ENCODE assay signal across 2 cellular contexts in genomic region chr3:30604566-30604965, GRCh38.
TF ChIP-seq lines count a peak whose summit lies in the region.

No MANE protein-coding gene starts in this region.

TF ChIP-seq in A549, 52 proteins besides CTCF, POLR2A, EP300 and RAD21:
- TF ChIP-seq HOXB13 (CRISPR knock-in tag; IDR thresholded peaks at IDR 0.05; ENCODE audit: low read depth) = no peak
- no peak for TF ChIP-seq CEBPB (IDR thresholded peaks at IDR 0.05)
- TF ChIP-seq EHF (CRISPR knock-in tag; IDR thresholded peaks at IDR 0.05) = no peak
- no peak for TF ChIP-seq CHD4 (IDR thresholded peaks at IDR 0.05; ENCODE audit: borderline replicate concordance)
- no peak for TF ChIP-seq REST (IDR thresholded peaks at IDR 0.05)
- TF ChIP-seq CBX2 (IDR thresholded peaks at IDR 0.05; ENCODE audit: borderline replicate concordance, low read depth) = no peak
- TF ChIP-seq, protein P1, sequence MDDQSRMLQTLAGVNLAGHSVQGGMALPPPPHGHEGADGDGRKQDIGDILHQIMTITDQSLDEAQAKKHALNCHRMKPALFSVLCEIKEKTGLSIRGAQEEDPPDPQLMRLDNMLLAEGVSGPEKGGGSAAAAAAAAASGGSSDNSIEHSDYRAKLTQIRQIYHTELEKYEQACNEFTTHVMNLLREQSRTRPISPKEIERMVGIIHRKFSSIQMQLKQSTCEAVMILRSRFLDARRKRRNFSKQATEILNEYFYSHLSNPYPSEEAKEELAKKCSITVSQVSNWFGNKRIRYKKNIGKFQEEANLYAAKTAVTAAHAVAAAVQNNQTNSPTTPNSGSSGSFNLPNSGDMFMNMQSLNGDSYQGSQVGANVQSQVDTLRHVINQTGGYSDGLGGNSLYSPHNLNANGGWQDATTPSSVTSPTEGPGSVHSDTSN (IDR thresholded peaks at IDR 0.05) = no peak
- no peak for TF ChIP-seq KDM1A (IDR thresholded peaks at IDR 0.05; ENCODE audit: low read depth)
- TF ChIP-seq FOXS1 (CRISPR knock-in tag; IDR thresholded peaks at IDR 0.05) = no peak
- no peak for TF ChIP-seq SMC3 (IDR thresholded peaks at IDR 0.05)
- no peak for TF ChIP-seq EHMT2 (IDR thresholded peaks at IDR 0.05; ENCODE audit: low read depth)
- no peak for TF ChIP-seq USF2 (IDR thresholded peaks at IDR 0.05)
- TF ChIP-seq, protein P2, sequence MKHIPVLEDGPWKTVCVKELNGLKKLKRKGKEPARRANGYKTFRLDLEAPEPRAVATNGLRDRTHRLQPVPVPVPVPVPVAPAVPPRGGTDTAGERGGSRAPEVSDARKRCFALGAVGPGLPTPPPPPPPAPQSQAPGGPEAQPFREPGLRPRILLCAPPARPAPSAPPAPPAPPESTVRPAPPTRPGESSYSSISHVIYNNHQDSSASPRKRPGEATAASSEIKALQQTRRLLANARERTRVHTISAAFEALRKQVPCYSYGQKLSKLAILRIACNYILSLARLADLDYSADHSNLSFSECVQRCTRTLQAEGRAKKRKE (CRISPR knock-in tag; IDR thresholded peaks at IDR 0.05; ENCODE audit: low read depth) = no peak
- TF ChIP-seq ZSCAN20 (CRISPR knock-in tag; IDR thresholded peaks at IDR 0.05) = no peak
- no peak for TF ChIP-seq ZC3H11A (IDR thresholded peaks at IDR 0.05)
- no peak for TF ChIP-seq FOSB (CRISPR knock-in tag; IDR thresholded peaks at IDR 0.05)
- no peak for TF ChIP-seq ZFP36 (IDR thresholded peaks at IDR 0.05; ENCODE audit: borderline replicate concordance, partially characterized antibody)
- no peak for TF ChIP-seq CHD2 (IDR thresholded peaks at IDR 0.05; ENCODE audit: low read length, partially characterized antibody)

TF ChIP-seq in IMR-90, 13 proteins besides CTCF, POLR2A, EP300 and RAD21:
- TF ChIP-seq CEBPB (IDR thresholded peaks at IDR 0.05; ENCODE audit: low read depth, low read length) (no peak), MAFK (IDR thresholded peaks at IDR 0.05; ENCODE audit: low read depth, low read length) (no peak), RCOR1 (IDR thresholded peaks at IDR 0.05; ENCODE audit: insufficient replicate concordance, low read length) (no peak), SMC3 (IDR thresholded peaks at IDR 0.05; ENCODE audit: low read depth, low read length) (no peak), USF2 (IDR thresholded peaks at IDR 0.05; ENCODE audit: low read depth, low read length) (no peak), NFE2L2 (IDR thresholded peaks at IDR 0.05; ENCODE audit: low read depth, low read length) (no peak), FOS (IDR thresholded peaks at IDR 0.05; ENCODE audit: low read depth, low read length) (no peak), CHD1 (IDR thresholded peaks at IDR 0.05; ENCODE audit: low read depth, low read length) (no peak), RFX5 (IDR thresholded peaks at IDR 0.05; ENCODE audit: low read depth, low read length) (no peak), BHLHE40 (IDR thresholded peaks at IDR 0.05; ENCODE audit: low read depth, low read length) (no peak)
- TF ChIP-seq, protein P3, sequence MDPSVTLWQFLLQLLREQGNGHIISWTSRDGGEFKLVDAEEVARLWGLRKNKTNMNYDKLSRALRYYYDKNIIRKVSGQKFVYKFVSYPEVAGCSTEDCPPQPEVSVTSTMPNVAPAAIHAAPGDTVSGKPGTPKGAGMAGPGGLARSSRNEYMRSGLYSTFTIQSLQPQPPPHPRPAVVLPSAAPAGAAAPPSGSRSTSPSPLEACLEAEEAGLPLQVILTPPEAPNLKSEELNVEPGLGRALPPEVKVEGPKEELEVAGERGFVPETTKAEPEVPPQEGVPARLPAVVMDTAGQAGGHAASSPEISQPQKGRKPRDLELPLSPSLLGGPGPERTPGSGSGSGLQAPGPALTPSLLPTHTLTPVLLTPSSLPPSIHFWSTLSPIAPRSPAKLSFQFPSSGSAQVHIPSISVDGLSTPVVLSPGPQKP (IDR thresholded peaks at IDR 0.05; ENCODE audit: borderline replicate concordance, low read depth, low read length) = no peak
